ENCODE assay signal across 9 cellular contexts in the genomic region with DNA sequence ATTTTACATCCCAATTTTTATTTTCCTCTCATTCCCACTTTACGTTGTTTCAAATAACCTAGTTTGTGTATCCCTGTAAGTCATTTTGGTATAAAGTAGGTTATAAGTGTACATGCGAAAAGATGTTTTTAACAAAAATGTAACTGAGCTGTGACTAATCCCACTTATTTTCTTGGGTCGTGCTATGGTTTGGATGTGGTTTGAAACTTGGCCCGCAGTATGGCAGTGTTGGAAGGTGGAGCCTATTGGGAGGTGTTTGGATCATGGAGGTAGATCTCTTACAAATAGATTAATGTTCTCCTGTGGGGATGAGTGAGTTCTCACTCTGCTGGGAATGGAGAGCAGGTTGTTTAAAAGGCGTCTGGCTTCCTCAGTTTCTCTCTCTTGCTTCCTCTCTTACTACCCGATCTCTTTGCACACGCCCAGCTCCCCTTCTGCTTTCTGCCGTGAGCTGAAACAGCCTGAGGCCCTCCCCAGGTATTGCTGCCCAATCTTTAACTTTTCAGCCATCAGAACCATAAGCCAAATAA. TPM values are rescaled to one million over a fixed set of nuclear protein-coding genes. Genes with fewer than 3 reads are reported as not detected.
DNase-seq lines count a peak whose midpoint lies in the region; ATAC-seq, FAIRE-seq and TF ChIP-seq lines count a peak whose summit lies in the region.
"Had no signal": no experiment of that assay in that cellular context is flagged by ENCODE, and none has a peak within 500 bp of the region (broad histone marks: within the 10 kb centered on the region; RNA-seq: fewer than 3 reads in every experiment).

No MANE protein-coding gene starts in this region.

- DNase-seq in Daoy (ENCODE audit: low read depth) (peak; percentile 65), K562 (ENCODE audit: extremely low read depth in 1 of 4, low spot score in 3 of 4) (no peak), SW480 (ENCODE audit: low spot score) (no peak), cerebellar nuclear complex (lab: John Stamatoyannopoulos, UW) (no peak), NCI-H446 treated with DMSO at 0.1 percent for 48 hours (lab: John Stamatoyannopoulos, UW) (no peak)

- in situ Hi-C loops in K562 (cut with MboI) = no loop called here

- peaks cover 74% of the 10 kb centered on the region for H3K36me3 Mint-ChIP-seq in nephron (ENCODE audit: low read depth)

- H3K9me3 Mint-ChIP-seq in nephron = no peaks in the 10 kb centered on the region

- no peak for TF ChIP-seq POLR2A in K562 (conservative IDR thresholded peaks at IDR 0.05)

- H3K27ac Mint-ChIP-seq in nephron = peak overlapping the region in 2 of 3 experiments; percentile 63 to 93

- no peaks in the 10 kb centered on the region for H3K27me3 ChIP-seq in K562 (ENCODE audit: control insufficient read depth in 2 of 2, insufficient read depth in 2 of 2, low read length in 2 of 2)
- H3K27me3 ChIP-seq: upper lobe of left lung had no signal

- H4K20me1 ChIP-seq in K562 (replicated peaks; ENCODE audit: control insufficient read depth, insufficient read depth, low read length) = peaks cover 6% of the 10 kb centered on the region

- peak overlapping the region; percentile 89 for H3K4me2 ChIP-seq in K562 (ENCODE audit: insufficient read depth, low read length)

- no peak for FAIRE-seq in K562 (lab: Jason Lieb, UNC)

- BruUV-seq in K562 (replicated peaks; lab: Mats Ljungman, UMichigan) = no TSS peak

- H3K4me1 ChIP-seq in K562 (replicated peaks in 1 of 2; ENCODE audit: control insufficient read depth in 2 of 2, insufficient read depth in 2 of 2, low read length in 2 of 2) = peaks cover 13 to 17% of the 10 kb centered on the region in 2 experiments

- 52% methylated on average over 8 of the region's 8 CpGs for WGBS in K562 (ENCODE audit: insufficient coverage, low coverage, missing lambda C conversion rate)

- H3K27me3 Mint-ChIP-seq in nephron (ENCODE audit: low read depth) = no peaks in the 10 kb centered on the region

- no peaks in the 10 kb centered on the region for H3K9me1 ChIP-seq in K562 (ENCODE audit: control insufficient read depth, insufficient read depth, low read length)

- H3K27ac ChIP-seq in KOPT-K1 (ENCODE audit: low read depth, low read length, poor library complexity, severe bottlenecking) = peak overlapping the region; percentile 69
- peak overlapping the region; percentile 83 for H3K27ac ChIP-seq in K562 (ENCODE audit: extremely low read depth, low read depth, low read length)

- H3K4me3 ChIP-seq in K562 = peak overlapping the region; percentile 49

- TF ChIP-seq EP300 in K562 (IDR thresholded peaks at IDR 0.05; ENCODE audit: low read length) = no peak

- POLR2A ChIA-PET in K562 (lab: Yijun Ruan, JAX) = interaction anchor here (0.6 to 3.3 kb wide), 13 partner anchors 9 to 471 kb away, joined by 3 to 30 read pairs (median 3); no protein-coding TSS in a partner anchor

- peaks cover 96% of the 10 kb centered on the region for H3K36me3 ChIP-seq in KOPT-K1 (ENCODE audit: insufficient read depth, low read length)
- H3K36me3 ChIP-seq in K562 (ENCODE audit: control insufficient read depth, insufficient read depth, low read length) = peaks cover 83% of the 10 kb centered on the region

- TF ChIP-seq CTCF in K562 (IDR thresholded peaks at IDR 0.05 in 2 of 3, conservative IDR thresholded peaks at IDR 0.05 in 1 of 3; ENCODE audit: insufficient read depth in 2 of 3, low read depth in 1 of 3, low read length in 3 of 3) = no peak
- TF ChIP-seq CTCF in nephron (IDR thresholded peaks at IDR 0.05; ENCODE audit: unreplicated experiment in 3 of 3) = no peak

- CTCF ChIA-PET in K562 (lab: Yijun Ruan, JAX; ENCODE audit: low intra/inter-chr PET ratio) = no interaction called here

- H2AFZ ChIP-seq in K562 (ENCODE audit: low read depth, low read length) = no peak overlapping the region

- H3K4me1 Mint-ChIP-seq in nephron = peaks cover 34% of the 10 kb centered on the region

- H3K79me2 ChIP-seq in K562 (ENCODE audit: control insufficient read depth, insufficient read depth, low read length) = peaks cover 52% of the 10 kb centered on the region

- ATAC-seq in K562 (no peak), HG03442 (IDR thresholded peaks at IDR 0.05; ENCODE audit: unreplicated experiment) (no peak)

- intact Hi-C loops in K562 (cut with micrococcal nuclease) = loop anchor here (2.0 to 5.0 kb wide), 2 partner anchors 123 to 269 kb away; a partner anchor contains a TSS

- peak overlapping the region; percentile 74 to 80; a peak in 3 of 4 replicates for H3K9ac ChIP-seq in K562 (ENCODE audit: insufficient read depth in 1 of 2, low read depth in 2 of 2, low read length in 2 of 2)

- H3K4me3 Mint-ChIP-seq in nephron = peak overlapping the region; percentile 84 to 96 (median 95)

- TF ChIP-seq RAD21 in K562 (CRISPR knock-in tag; conservative IDR thresholded peaks at IDR 0.05 in 1 of 2, IDR thresholded peaks at IDR 0.05 in 1 of 2) = 0 out of 4 replicates have a peak, but pooled peaks of 1 of the 2 experiments have one; percentile 11

- H3K9me3 ChIP-seq in KOPT-K1 (ENCODE audit: insufficient read depth, low read length, poor library complexity, severe bottlenecking) (no peaks in the 10 kb centered on the region), K562 (replicated peaks; ENCODE audit: control insufficient read depth, insufficient read depth, low read depth, low read length) (no peaks in the 10 kb centered on the region)
- H3K9me3 ChIP-seq: upper lobe of left lung had no signal

TF ChIP-seq in K562, 482 proteins besides CTCF, POLR2A, EP300 and RAD21 (continues in another document):
- TF ChIP-seq ZNF140 (CRISPR knock-in tag; IDR thresholded peaks at IDR 0.05) = no peak
- no peak for TF ChIP-seq ZBED1 (IDR thresholded peaks at IDR 0.05)
- TF ChIP-seq POLR2G (IDR thresholded peaks at IDR 0.05; ENCODE audit: low read depth, low read length) = peak; percentile 12; the same call in 1 of the 2 replicates
- TF ChIP-seq, protein P1, sequence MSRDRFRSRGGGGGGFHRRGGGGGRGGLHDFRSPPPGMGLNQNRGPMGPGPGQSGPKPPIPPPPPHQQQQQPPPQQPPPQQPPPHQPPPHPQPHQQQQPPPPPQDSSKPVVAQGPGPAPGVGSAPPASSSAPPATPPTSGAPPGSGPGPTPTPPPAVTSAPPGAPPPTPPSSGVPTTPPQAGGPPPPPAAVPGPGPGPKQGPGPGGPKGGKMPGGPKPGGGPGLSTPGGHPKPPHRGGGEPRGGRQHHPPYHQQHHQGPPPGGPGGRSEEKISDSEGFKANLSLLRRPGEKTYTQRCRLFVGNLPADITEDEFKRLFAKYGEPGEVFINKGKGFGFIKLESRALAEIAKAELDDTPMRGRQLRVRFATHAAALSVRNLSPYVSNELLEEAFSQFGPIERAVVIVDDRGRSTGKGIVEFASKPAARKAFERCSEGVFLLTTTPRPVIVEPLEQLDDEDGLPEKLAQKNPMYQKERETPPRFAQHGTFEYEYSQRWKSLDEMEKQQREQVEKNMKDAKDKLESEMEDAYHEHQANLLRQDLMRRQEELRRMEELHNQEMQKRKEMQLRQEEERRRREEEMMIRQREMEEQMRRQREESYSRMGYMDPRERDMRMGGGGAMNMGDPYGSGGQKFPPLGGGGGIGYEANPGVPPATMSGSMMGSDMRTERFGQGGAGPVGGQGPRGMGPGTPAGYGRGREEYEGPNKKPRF (IDR thresholded peaks at IDR 0.05; ENCODE audit: low read depth, low read length) = no peak
- no peak for TF ChIP-seq STAG1 (CRISPR knock-in tag; IDR thresholded peaks at IDR 0.05; ENCODE audit: borderline replicate concordance)

RNA-seq across cellular contexts. Expression of a gene that starts 7.2 kb away (rescaled TPM):
- 741 and 770 TPM in 2 replicates for total RNA-seq in Daoy (2014; rRNA removed; shearing (Covaris generic))
- total RNA-seq in K562 (2011; cell fraction: chromatin; rRNA removed; ENCODE audit: low replicate concordance) = 560 and 600 TPM in 2 replicates
- 526 and 569 TPM in 2 replicates for total RNA-seq in K562 (2011; cell fraction: nucleolus; rRNA removed)
- 1,166 and 1,811 TPM in 2 replicates for total RNA-seq in K562 (2011; cell fraction: nucleoplasm; rRNA removed)
- total RNA-seq in K562 (2014; rRNA removed) (2,206 and 2,540 TPM in 2 replicates), K562 (2014; rRNA removed; fragmentation: Illumina TruSeq; extraction: Trizol) (2,267 and 2,674 TPM in 2 replicates), K562 (2015; rRNA removed; fragmentation: Illumina TruSeq; extraction: Trizol) (2,745 and 2,768 TPM in 2 replicates), K562 (2021) (1,153 and 1,212 TPM in 2 replicates)
- polyA plus RNA-seq in K562 (2011; rRNA removed) (1,586 and 1,654 TPM in 2 replicates), K562 (2014; fragmentation: Illumina TruSeq; extraction: Trizol) (3,464 and 4,241 TPM in 2 replicates), K562 (2014; fragmentation: Nextera tagmentation; extraction: Ambion mirVana) (100 to 1,000 TPM; 790 to 918 TPM), K562 (2014; rRNA removed) (3,280 and 3,385 TPM in 2 replicates)
- polyA plus RNA-seq in K562 (2011; cell fraction: cytosol; rRNA removed) = 1,514 and 1,625 TPM in 2 replicates
- polyA plus RNA-seq in K562 (2011; cell fraction: nucleus; rRNA removed) = 535 and 616 TPM in 2 replicates
- polyA plus RNA-seq in K562 (2012) = 1,939 and 1,982 TPM in 2 replicates
- polyA minus RNA-seq in K562 (2011; rRNA and poly(A)+ RNA removed) = 710 and 903 TPM in 2 replicates
- 532 and 573 TPM in 2 replicates for polyA minus RNA-seq in K562 (2011; cell fraction: cytosol; rRNA and poly(A)+ RNA removed)
- 291 and 482 TPM in 2 replicates for polyA minus RNA-seq in K562 (2011; cell fraction: nucleus; rRNA and poly(A)+ RNA removed)

RNA-seq across cellular contexts. Expression of a gene that starts 7.3 kb away (rescaled TPM):
- 2.6 and 3.7 TPM in 2 replicates for total RNA-seq in Daoy (2014; rRNA removed; shearing (Covaris generic))
- total RNA-seq in K562 (2011; cell fraction: chromatin; rRNA removed; ENCODE audit: low replicate concordance) = 100 and 148 TPM in 2 replicates
- 31.2 and 37.6 TPM in 2 replicates for total RNA-seq in K562 (2011; cell fraction: nucleolus; rRNA removed)
- 33.7 and 43.8 TPM in 2 replicates for total RNA-seq in K562 (2011; cell fraction: nucleoplasm; rRNA removed)
- 1.9 and 4.6 TPM in 2 replicates for total RNA-seq in K562 (2014; rRNA removed)
- 5.4 and 8.1 TPM in 2 replicates for total RNA-seq in K562 (2014; rRNA removed; fragmentation: Illumina TruSeq; extraction: Trizol)
- total RNA-seq in K562 (2015; rRNA removed; fragmentation: Illumina TruSeq; extraction: Trizol) = 4.1 and 4.9 TPM in 2 replicates
- total RNA-seq in K562 (2021) = 5.9 and 6.7 TPM in 2 replicates
- 7.3 and 9.0 TPM in 2 replicates for polyA plus RNA-seq in K562 (2011; rRNA removed)
- polyA plus RNA-seq in K562 (2011; cell fraction: cytosol; rRNA removed) = 2.8 and 4.2 TPM in 2 replicates
- polyA plus RNA-seq in K562 (2011; cell fraction: nucleus; rRNA removed) = 26.4 and 34.2 TPM in 2 replicates
- polyA plus RNA-seq in K562 (2012) = 3.8 and 6.0 TPM in 2 replicates
- 4.5 and 4.9 TPM in 2 replicates for polyA plus RNA-seq in K562 (2014; fragmentation: Illumina TruSeq; extraction: Trizol)
- polyA plus RNA-seq in K562 (2014; fragmentation: Nextera tagmentation; extraction: Ambion mirVana) = 1 to 10 TPM; 1.1 to 1.2 TPM
- 5.1 and 6.7 TPM in 2 replicates for polyA plus RNA-seq in K562 (2014; rRNA removed)
- 25.1 and 26.9 TPM in 2 replicates for polyA minus RNA-seq in K562 (2011; rRNA and poly(A)+ RNA removed)
- 3.0 TPM in 2 replicates for polyA minus RNA-seq in K562 (2011; cell fraction: cytosol; rRNA and poly(A)+ RNA removed)
- polyA minus RNA-seq in K562 (2011; cell fraction: nucleus; rRNA and poly(A)+ RNA removed) = 16.6 and 19.3 TPM in 2 replicates
